ENCODE assay signal across 8 cellular contexts in genomic region chr13:100673831-100674362, GRCh38. TPM values are rescaled to one million over a fixed set of nuclear protein-coding genes. Genes with fewer than 3 reads are reported as not detected.
DNase-seq lines count a peak whose midpoint lies in the region; ATAC-seq and TF ChIP-seq lines count a peak whose summit lies in the region.

No MANE protein-coding gene starts in this region.

- peaks cover 9% of the 10 kb centered on the region for H3K4me1 ChIP-seq in endodermal cell (ENCODE audit: control insufficient read depth, insufficient read depth, low read length)
- peaks cover 5% of the 10 kb centered on the region for H3K4me1 ChIP-seq in mesodermal cell (ENCODE audit: control insufficient read depth, insufficient read depth, low read length, poor library complexity, severe bottlenecking)

- in situ Hi-C loops in ACHN (cut with HindIII; ENCODE audit: low pct_ligation_motif_present, low pct_unique_long_range_greater_than_20kb, low sequenced_read_pairs), result no loop called here

- H3K27me3 Mint-ChIP-seq in activated CD8-positive, alpha-beta T cell treated with anti-CD3 and anti-CD28 coated beads, Interleukin-2, amount 10 ng/mL, durations not matched to agents 7 days and 5 days (ENCODE audit: low read depth), result peaks cover 15% of the 10 kb centered on the region
- H3K27me3 Mint-ChIP-seq in endodermal cell (ENCODE audit: insufficient read depth), result peaks cover 26% of the 10 kb centered on the region

- H3K4me3 Mint-ChIP-seq in activated CD8-positive, alpha-beta T cell treated with anti-CD3 and anti-CD28 coated beads, Interleukin-2, amount 10 ng/mL, durations not matched to agents 7 days and 5 days, result peak overlapping the region; percentile 84
- H3K4me3 Mint-ChIP-seq in endodermal cell, result peak overlapping the region; percentile 73

- POLR2A ChIA-PET in activated CD8-positive, alpha-beta T cell treated with anti-CD3 and anti-CD28 coated beads, Interleukin-2, amount 10 ng/mL, durations not matched to agents 7 days and 5 days (lab: Charles Lee), result interaction anchor here (1.0 to 1.9 kb wide), 3 partner anchors 29 to 85 kb away, joined by 3 to 9 read pairs (median 3); partner anchors contain the start of gene GGACT

- WGBS in endodermal cell (ENCODE audit: insufficient coverage in 1 of 2, insufficient read length in 1 of 2), 2 experiments, result 0% methylated on average over 12 to 47 of the region's 50 CpGs
- WGBS in mesodermal cell (ENCODE audit: insufficient coverage in 2 of 2), 2 experiments, result 0 to 2% methylated on average over 11 to 23 of the region's 50 CpGs

- H3K9me3 ChIP-seq in endodermal cell (ENCODE audit: control insufficient read depth, low read length) (no peaks in the 10 kb centered on the region), mesodermal cell (ENCODE audit: control insufficient read depth, low read length) (no peaks in the 10 kb centered on the region)

- peak; percentile 24 for ATAC-seq in GM18519 (IDR thresholded peaks at IDR 0.05; ENCODE audit: low FRiP score, unreplicated experiment)
- peak; percentile 23 for ATAC-seq in HG02981 (IDR thresholded peaks at IDR 0.05; ENCODE audit: unreplicated experiment)
- ATAC-seq in activated CD8-positive, alpha-beta T cell treated with anti-CD3 and anti-CD28 coated beads, Interleukin-2, amount 10 ng/mL, durations not matched to agents 7 days and 5 days, result peak; percentile 25

- H3K36me3 ChIP-seq in endodermal cell (ENCODE audit: control insufficient read depth, insufficient read depth, low read length) (peaks cover 10% of the 10 kb centered on the region), mesodermal cell (ENCODE audit: control insufficient read depth, insufficient read depth, low read length) (peaks cover 18% of the 10 kb centered on the region)

- H3K9me3 Mint-ChIP-seq in activated CD8-positive, alpha-beta T cell treated with anti-CD3 and anti-CD28 coated beads, Interleukin-2, amount 10 ng/mL, durations not matched to agents 7 days and 5 days (ENCODE audit: insufficient read depth), result no peaks in the 10 kb centered on the region
- H3K9me3 Mint-ChIP-seq in endodermal cell, result no peaks in the 10 kb centered on the region

- H3K27ac Mint-ChIP-seq in activated CD8-positive, alpha-beta T cell treated with anti-CD3 and anti-CD28 coated beads, Interleukin-2, amount 10 ng/mL, durations not matched to agents 7 days and 5 days, result peak overlapping the region; percentile 83
- peak overlapping the region; percentile 77 for H3K27ac Mint-ChIP-seq in endodermal cell

- H3K9ac ChIP-seq in endodermal cell (ENCODE audit: extremely low read depth, low read length, poor library complexity, severe bottlenecking), result peak overlapping the region; percentile 58

- H3K4me3 ChIP-seq in endodermal cell (ENCODE audit: low read length), result peak overlapping the region; percentile 85
- H3K4me3 ChIP-seq in mesodermal cell (ENCODE audit: extremely low read depth, insufficient read depth, low read length, poor library complexity, severe bottlenecking), result peak overlapping the region; percentile 50

- CTCF ChIA-PET in activated CD8-positive, alpha-beta T cell treated with anti-CD3 and anti-CD28 coated beads, Interleukin-2, amount 10 ng/mL, durations not matched to agents 7 days and 5 days (lab: Charles Lee), result interaction anchor here (1.0 to 2.0 kb wide), 5 partner anchors 14 to 89 kb away, joined by 3 to 10 read pairs (median 4); no protein-coding TSS in a partner anchor

- H3K27ac ChIP-seq in endodermal cell (ENCODE audit: low read depth, low read length) (peak overlapping the region; percentile 63), mesodermal cell (ENCODE audit: low read depth, low read length, severe bottlenecking) (peak overlapping the region; percentile 77)

- DNase-seq in ACHN (peak; percentile 77), NCI-H2171 (lab: John Stamatoyannopoulos, UW) (peak; percentile 27), endodermal cell (peak; percentile 62)
- DNase-seq in activated CD8-positive, alpha-beta T cell treated with anti-CD3 and anti-CD28 coated beads, Interleukin-2, amount 10 ng/mL, durations not matched to agents 7 days and 5 days, result peak; percentile 67
- DNase-seq in stimulated activated CD8-positive, alpha-beta memory T cell treated with anti-CD3 and anti-CD28 coated beads, Interleukin-4, amount 100 ng/mL, for 24 hours (ENCODE audit: low read depth), result peak; percentile 12

- peaks cover 33% of the 10 kb centered on the region for H3K4me1 Mint-ChIP-seq in activated CD8-positive, alpha-beta T cell treated with anti-CD3 and anti-CD28 coated beads, Interleukin-2, amount 10 ng/mL, durations not matched to agents 7 days and 5 days (ENCODE audit: low read depth)
- peaks cover 19% of the 10 kb centered on the region for H3K4me1 Mint-ChIP-seq in endodermal cell

- TF ChIP-seq CTCF in endodermal cell (conservative IDR thresholded peaks at IDR 0.05), result no peak

- no peaks in the 10 kb centered on the region for H3K27me3 ChIP-seq in endodermal cell (ENCODE audit: control insufficient read depth, insufficient read depth, low read length, poor library complexity, severe bottlenecking)

- peaks cover 22% of the 10 kb centered on the region for H3K36me3 Mint-ChIP-seq in activated CD8-positive, alpha-beta T cell treated with anti-CD3 and anti-CD28 coated beads, Interleukin-2, amount 10 ng/mL, durations not matched to agents 7 days and 5 days (ENCODE audit: low read depth)
- peaks cover 7% of the 10 kb centered on the region for H3K36me3 Mint-ChIP-seq in endodermal cell (ENCODE audit: low read depth)

RNA-seq across cellular contexts. Expression of gene TMTC4, which starts 0.7 kb away (rescaled TPM):
- total RNA-seq in activated CD8-positive, alpha-beta T cell treated with anti-CD3 and anti-CD28 coated beads, Interleukin-2, amount 10 ng/mL, durations not matched to agents 7 days and 5 days, result 10 to 100 TPM; 26.8 to 27.5 TPM
- 10 to 100 TPM; 29.8 to 40.0 TPM for total RNA-seq in endodermal cell
- polyA plus RNA-seq in endodermal cell (2013, experiment 1 of 2), result 59.3 TPM
- polyA plus RNA-seq in endodermal cell (2013, experiment 2 of 2), result 55.8 TPM
- polyA plus RNA-seq in mesodermal cell (2013, experiment 1 of 2), result 34.6 TPM
- polyA plus RNA-seq in mesodermal cell (2013, experiment 2 of 2), result 29.5 TPM

Comparison
In these comparisons a context has a peak if more than half of its experiments do, and no peak if none do; other contexts are left out.
1. Peak in every context shown above with its lines: DNase-seq, ATAC-seq, H3K4me3 ChIP-seq and H3K27ac ChIP-seq.
2. DNase-seq: peak in every context shown above with its lines; median percentile 77 in ACHN; 67 in activated CD8-positive, alpha-beta T cell treated with anti-CD3 and anti-CD28 coated beads, Interleukin-2, amount 10 ng/mL, durations not matched to agents 7 days and 5 days; 62 in endodermal cell; 27 in NCI-H2171; 12 in stimulated activated CD8-positive, alpha-beta memory T cell treated with anti-CD3 and anti-CD28 coated beads, Interleukin-4, amount 100 ng/mL, for 24 hours.